Comparison of ENCODE assay signal across 22 cellular contexts in the genomic region with DNA sequence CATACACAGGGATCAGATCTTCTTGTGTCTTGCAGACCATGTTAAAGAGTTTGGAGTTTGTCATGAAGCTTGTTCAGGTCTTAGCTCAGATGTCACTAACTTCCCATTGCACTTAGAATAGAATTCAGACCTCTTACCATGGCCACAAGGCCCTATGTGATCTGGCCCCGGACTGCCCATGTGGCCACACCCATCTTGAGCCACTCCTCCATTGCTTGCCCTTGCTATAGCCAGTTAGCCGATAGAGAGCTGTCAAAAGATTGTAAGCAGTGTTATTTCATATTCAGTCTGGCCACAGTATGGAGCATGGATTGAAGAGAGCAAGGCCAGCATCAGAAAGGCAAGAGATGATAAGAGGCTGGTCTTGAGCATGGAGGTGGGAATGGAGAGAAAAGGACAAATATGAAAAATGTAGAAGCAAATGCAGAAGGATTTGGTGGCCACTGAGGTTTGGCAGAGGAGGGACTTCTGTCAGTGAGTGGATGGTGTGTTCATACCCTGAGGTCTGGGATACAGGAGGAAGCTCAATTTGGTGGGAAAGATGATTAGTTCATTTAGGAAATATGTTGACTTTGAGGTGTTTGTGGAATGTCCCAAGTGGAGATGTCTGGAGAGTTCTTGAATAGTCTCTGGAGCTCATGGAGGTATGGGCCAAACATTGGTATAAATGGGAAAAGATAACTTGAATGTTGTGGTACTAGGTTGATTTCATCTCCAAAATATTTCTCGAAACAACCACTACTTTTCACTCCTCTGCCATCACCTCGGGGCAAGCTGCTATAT. TPM values are rescaled to one million over a fixed set of nuclear protein-coding genes. Genes with fewer than 3 reads are reported as not detected.
DNase-seq lines count a peak whose midpoint lies in the region; ATAC-seq, FAIRE-seq and TF ChIP-seq lines count a peak whose summit lies in the region.
"Had no signal": no experiment of that assay in that cellular context is flagged by ENCODE, and none has a peak within 500 bp of the region (broad histone marks: within the 10 kb centered on the region; RNA-seq: fewer than 3 reads in every experiment).

No MANE protein-coding gene starts in this region.

- peaks cover 20% of the 10 kb centered on the region for H3K36me3 Mint-ChIP-seq in astrocyte (ENCODE audit: low read depth, unreplicated experiment)
- H3K36me3 Mint-ChIP-seq in stimulated activated naive B cell treated with anti-CD40 and anti-IgM and Interleukin-4, amounts not matched to agents 10 μg/mL and 1 μg/mL and 100 μg/mL, for 72 hours, result peaks cover 28 to 49% of the 10 kb centered on the region in 2 donors

- H3K9me3 Mint-ChIP-seq in astrocyte (ENCODE audit: unreplicated experiment), result no peaks in the 10 kb centered on the region
- no peaks in the 10 kb centered on the region for H3K9me3 Mint-ChIP-seq in stimulated activated naive B cell treated with anti-CD40 and anti-IgM and Interleukin-4, amounts not matched to agents 10 μg/mL and 1 μg/mL and 100 μg/mL, for 72 hours
- H3K9me3 Mint-ChIP-seq: activated T-helper 1 cell treated with anti-CD3 and anti-CD28 coated beads, Interleukin-12 subunit alpha, Interleukin-12 subunit beta, Interleukin-2, Interleukin-4 antibody, amounts not matched to agents 30 ng/mL and 10 ng/mL and 1 ng/mL, durations not matched to agents 14 hours and 24 hours and 36 hours; nephron progenitor cell had no signal

- intact Hi-C loops in left colon (cut with DNase I, micrococcal nuclease), result no loop called here

- H2AFZ ChIP-seq in astrocyte (ENCODE audit: low read depth, low read length), result no peak overlapping the region

- FAIRE-seq in astrocyte (lab: Jason Lieb, UNC), result no peak
- FAIRE-seq: TTC549 had no signal

- peaks cover 68 to 99% (median 74%) of the 10 kb centered on the region in 11 experiments for H3K36me3 ChIP-seq in BLaER1 treated with 17β-estradiol and CSF1 and Interleukin-3, amounts not matched to agents 10 nM and 100 nM
- peaks cover 6% of the 10 kb centered on the region for H3K36me3 ChIP-seq in astrocyte (ENCODE audit: insufficient read depth, low read length)

- H3K4me3 Mint-ChIP-seq in astrocyte (ENCODE audit: unreplicated experiment), result peak overlapping the region; percentile 17
- H3K4me3 Mint-ChIP-seq in stimulated activated naive B cell treated with anti-CD40 and anti-IgM and Interleukin-4, amounts not matched to agents 10 μg/mL and 1 μg/mL and 100 μg/mL, for 72 hours, result no peak overlapping the region
- H3K4me3 Mint-ChIP-seq: activated CD4-positive, alpha-beta T cell treated with anti-CD3 and anti-CD28 coated beads for 36 hours; activated T-helper 1 cell treated with anti-CD3 and anti-CD28 coated beads, Interleukin-12 subunit alpha, Interleukin-12 subunit beta, Interleukin-2, Interleukin-4 antibody, amounts not matched to agents 30 ng/mL and 10 ng/mL and 1 ng/mL, durations not matched to agents 14 hours and 24 hours and 36 hours; nephron progenitor cell had no signal

- no peak overlapping the region for H3K9ac ChIP-seq in BLaER1 treated with 17β-estradiol and CSF1 and Interleukin-3, amounts not matched to agents 10 nM and 100 nM
- no peak overlapping the region for H3K9ac ChIP-seq in astrocyte (ENCODE audit: low read length)

- peaks cover 60% of the 10 kb centered on the region for H3K4me1 Mint-ChIP-seq in astrocyte (ENCODE audit: low read depth, unreplicated experiment)
- peaks cover 38 to 69% of the 10 kb centered on the region in 2 donors for H3K4me1 Mint-ChIP-seq in stimulated activated naive B cell treated with anti-CD40 and anti-IgM and Interleukin-4, amounts not matched to agents 10 μg/mL and 1 μg/mL and 100 μg/mL, for 72 hours

- peak overlapping the region in 8 of 11 experiments; percentile 11 to 68 (median 52); a peak in 12 of 22 replicates for H3K4me2 ChIP-seq in BLaER1 treated with 17β-estradiol and CSF1 and Interleukin-3, amounts not matched to agents 10 nM and 100 nM
- peak overlapping the region; percentile 12 for H3K4me2 ChIP-seq in astrocyte (ENCODE audit: low read length)

- no peaks in the 10 kb centered on the region for H3K27me3 ChIP-seq in BLaER1 treated with 17β-estradiol and CSF1 and Interleukin-3, amounts not matched to agents 10 nM and 100 nM
- no peaks in the 10 kb centered on the region for H3K27me3 ChIP-seq in astrocyte (ENCODE audit: insufficient read depth, low read length)
- H3K27me3 ChIP-seq: dorsolateral prefrontal cortex, foreskin keratinocyte, thyroid gland had no signal

- H3K4me1 ChIP-seq in BLaER1 treated with 17β-estradiol and CSF1 and Interleukin-3, amounts not matched to agents 10 nM and 100 nM, result peaks cover 17 to 56% (median 27%) of the 10 kb centered on the region in 10 experiments
- H3K4me1 ChIP-seq in astrocyte (ENCODE audit: insufficient read depth, low read length), result peaks cover 32% of the 10 kb centered on the region
- H3K4me1 ChIP-seq: thyroid gland had no signal

- peaks cover 83 to 100% (median 97%) of the 10 kb centered on the region in 11 experiments for H4K20me1 ChIP-seq in BLaER1 treated with 17β-estradiol and CSF1 and Interleukin-3, amounts not matched to agents 10 nM and 100 nM
- peaks cover 91% of the 10 kb centered on the region for H4K20me1 ChIP-seq in astrocyte (ENCODE audit: insufficient read depth, low read length)

- no peak for TF ChIP-seq CTCF in astrocyte (IDR thresholded peaks at IDR 0.05; ENCODE audit: insufficient read depth, low read depth, low read length)

- H3K4me3 ChIP-seq in BLaER1 treated with 17β-estradiol and CSF1 and Interleukin-3, amounts not matched to agents 10 nM and 100 nM, result no peak overlapping the region
- no peak overlapping the region for H3K4me3 ChIP-seq in astrocyte (ENCODE audit: insufficient read depth, low read depth, low read length)
- H3K4me3 ChIP-seq: dorsolateral prefrontal cortex, thyroid gland had no signal

- H3K79me2 ChIP-seq in astrocyte (ENCODE audit: insufficient read depth, low read length), result peaks cover 76% of the 10 kb centered on the region

- H3K27me3 Mint-ChIP-seq in astrocyte (ENCODE audit: low read depth, unreplicated experiment), result no peaks in the 10 kb centered on the region
- H3K27me3 Mint-ChIP-seq in stimulated activated naive B cell treated with anti-CD40 and anti-IgM and Interleukin-4, amounts not matched to agents 10 μg/mL and 1 μg/mL and 100 μg/mL, for 72 hours, result no peaks in the 10 kb centered on the region
- H3K27me3 Mint-ChIP-seq: activated CD4-positive, alpha-beta T cell treated with anti-CD3 and anti-CD28 coated beads for 36 hours had no signal

- DNase-seq in EH (ENCODE audit: low read depth), result peak; percentile 53
- peak; percentile 84 for DNase-seq in astrocyte (ENCODE audit: low read depth)
- DNase-seq in left colon, result no peak
- no peak for DNase-seq in DMS 273 (lab: John Stamatoyannopoulos, UW; ENCODE audit: unreplicated experiment)
- DNase-seq in NCI-H1417 (lab: John Stamatoyannopoulos, UW), result no peak
- DNase-seq in iPS-NIHi7 (ENCODE audit: extremely low spot score), result no peak
- no peak for DNase-seq in stimulated activated naive B cell treated with anti-CD40 and anti-IgM and Interleukin-4, amounts not matched to agents 10 μg/mL and 1 μg/mL and 100 μg/mL, for 72 hours
- DNase-seq: activated CD4-positive, alpha-beta T cell treated with anti-CD3 and anti-CD28 coated beads for 36 hours; dorsolateral prefrontal cortex; foreskin keratinocyte; hypothalamus; kidney glomerular epithelial cell; NCI-H1417 treated with DMSO at 0.1 percent for 48 hours; NCI-H524 treated with DMSO at 0.1 percent for 48 hours; nephron progenitor cell; stimulated activated CD4-positive, alpha-beta T cell treated with anti-CD3 and anti-CD28 coated beads, Interleukin-2, amount 100 ng/mL, for 24 hours; stimulated activated naive CD8-positive, alpha-beta T cell treated with anti-CD3 and anti-CD28 coated beads, Interleukin-15, Interleukin-2, amounts not matched to agents 100 U/mL and 50 U/mL, for 24 hours; thyroid gland had no signal

- no peaks in the 10 kb centered on the region for H3K9me3 ChIP-seq in BLaER1 treated with 17β-estradiol and CSF1 and Interleukin-3, amounts not matched to agents 10 nM and 100 nM (replicated peaks in 1 of 11)
- no peaks in the 10 kb centered on the region for H3K9me3 ChIP-seq in astrocyte (ENCODE audit: insufficient read depth, low read depth, low read length)
- H3K9me3 ChIP-seq: thyroid gland had no signal

- peak overlapping the region; percentile 22 for H3K27ac Mint-ChIP-seq in astrocyte (ENCODE audit: unreplicated experiment)
- H3K27ac Mint-ChIP-seq in stimulated activated naive B cell treated with anti-CD40 and anti-IgM and Interleukin-4, amounts not matched to agents 10 μg/mL and 1 μg/mL and 100 μg/mL, for 72 hours, result no peak overlapping the region
- H3K27ac Mint-ChIP-seq: activated T-helper 1 cell treated with anti-CD3 and anti-CD28 coated beads, Interleukin-12 subunit alpha, Interleukin-12 subunit beta, Interleukin-2, Interleukin-4 antibody, amounts not matched to agents 30 ng/mL and 10 ng/mL and 1 ng/mL, durations not matched to agents 14 hours and 24 hours and 36 hours had no signal

- no peak overlapping the region for H3K27ac ChIP-seq in BLaER1 treated with 17β-estradiol and CSF1 and Interleukin-3, amounts not matched to agents 10 nM and 100 nM
- H3K27ac ChIP-seq in astrocyte (ENCODE audit: low read depth, low read length), result no peak overlapping the region
- H3K27ac ChIP-seq: dorsolateral prefrontal cortex, RWPE1, thyroid gland had no signal

- peak; percentile 48 for ATAC-seq in left colon
- no peak for ATAC-seq in stimulated activated naive B cell treated with anti-CD40 and anti-IgM and Interleukin-4, amounts not matched to agents 10 μg/mL and 1 μg/mL and 100 μg/mL, for 72 hours (replicated peaks)
- ATAC-seq: activated CD4-positive, alpha-beta T cell treated with anti-CD3 and anti-CD28 coated beads for 36 hours; foreskin keratinocyte; stimulated activated naive CD8-positive, alpha-beta T cell treated with anti-CD3 and anti-CD28 coated beads, Interleukin-15, Interleukin-2, amounts not matched to agents 100 U/mL and 50 U/mL, for 24 hours had no signal

RNA-seq across cellular contexts. Expression of a gene that starts 10.6 kb away (rescaled TPM):
- total RNA-seq in astrocyte (84.8 and 86.3 TPM in 2 replicates), left colon (10 to 100 TPM; 47.4 to 52.6 TPM)

RNA-seq across cellular contexts. Expression of a gene that starts 44.5 kb away (rescaled TPM):
- 298 and 540 TPM in 2 replicates for total RNA-seq in astrocyte
- total RNA-seq in left colon, result 100 to 1,000 TPM in 1 of 2 donors, 10 to 100 TPM in 1; 14.7 to 765 TPM

RNA-seq across cellular contexts. Expression of a gene that starts 47.4 kb away (rescaled TPM):
- total RNA-seq in astrocyte (32.8 and 39.9 TPM in 2 replicates), left colon (10 to 100 TPM; 21.0 to 29.4 TPM)

Comparison
In these comparisons a context has a peak if more than half of its experiments do, and no peak if none do; other contexts are left out.
1. DNase-seq: peak in EH (single experiment) and astrocyte (single experiment); none in left colon (0 of 2), DMS 273 (single experiment), NCI-H1417 (0 of 3), iPS-NIHi7 (single experiment) and stimulated activated naive B cell treated with anti-CD40 and anti-IgM and Interleukin-4, amounts not matched to agents 10 μg/mL and 1 μg/mL and 100 μg/mL, for 72 hours (single experiment).